ENCODE assay signal across 2 cellular contexts in the genomic region with DNA sequence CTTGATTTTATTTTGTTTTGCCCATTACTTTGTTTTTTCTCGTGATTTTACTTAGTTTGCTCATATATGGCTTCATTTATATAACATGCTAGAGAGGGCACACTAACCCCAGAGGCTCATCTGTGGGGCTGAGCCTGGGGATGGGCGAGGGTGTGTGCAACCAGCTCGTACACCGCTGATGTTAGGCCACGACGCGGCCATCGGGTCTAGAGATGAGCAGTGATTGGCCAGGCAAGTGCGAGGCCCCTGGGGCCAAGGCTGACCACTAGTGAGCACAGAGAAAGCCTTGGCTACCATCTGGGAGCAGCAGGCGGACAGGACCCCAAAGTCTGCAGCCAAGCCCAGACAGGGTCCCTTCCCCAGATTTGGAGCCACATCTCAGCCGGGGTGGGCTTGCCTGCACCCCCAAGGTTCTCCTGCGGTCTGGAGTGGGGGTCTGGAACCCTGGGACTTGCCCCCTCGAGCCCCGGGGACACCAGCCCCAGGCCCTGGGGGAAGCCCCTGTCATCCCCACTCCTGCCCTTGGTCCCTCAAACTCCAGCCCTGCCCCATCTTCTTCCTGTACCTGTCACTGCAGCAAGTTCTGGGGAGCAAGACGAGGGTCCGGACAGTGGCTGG.
TF ChIP-seq lines count a peak whose summit lies in the region.

No MANE protein-coding gene starts in this region.

TF ChIP-seq in GM12878, 131 proteins besides CTCF, POLR2A, EP300 and RAD21:
- TF ChIP-seq FOS (IDR thresholded peaks at IDR 0.05; ENCODE audit: borderline replicate concordance, extremely low read depth, insufficient read length) (no peak), ZNF217 (IDR thresholded peaks at IDR 0.05) (no peak), TAF1 (IDR thresholded peaks at IDR 0.05; ENCODE audit: borderline replicate concordance, low read depth, low read length) (no peak), TCF3 (IDR thresholded peaks at IDR 0.05; ENCODE audit: borderline replicate concordance, insufficient read depth, low read depth, low read length) (0 out of 2 replicates have a peak, but pooled peaks have one; percentile 35), BCL3 (IDR thresholded peaks at IDR 0.05; ENCODE audit: borderline replicate concordance, insufficient read depth, low read depth, low read length, poor library complexity, severe bottlenecking) (peak; percentile 85)

TF ChIP-seq in liver, 16 proteins besides CTCF, POLR2A, EP300 and RAD21:
- TF ChIP-seq NR2F2 (IDR thresholded peaks at IDR 0.05) (no peak), EGR1 (IDR thresholded peaks at IDR 0.05; ENCODE audit: low read depth in 2 of 2) (no peak), HNF4G (IDR thresholded peaks at IDR 0.05) (no peak), TAF1 (conservative IDR thresholded peaks at IDR 0.05) (no peak), HNF4A (conservative IDR thresholded peaks at IDR 0.05) (no peak), FOXA1 (IDR thresholded peaks at IDR 0.05) (no peak)
- TF ChIP-seq, protein P1, sequence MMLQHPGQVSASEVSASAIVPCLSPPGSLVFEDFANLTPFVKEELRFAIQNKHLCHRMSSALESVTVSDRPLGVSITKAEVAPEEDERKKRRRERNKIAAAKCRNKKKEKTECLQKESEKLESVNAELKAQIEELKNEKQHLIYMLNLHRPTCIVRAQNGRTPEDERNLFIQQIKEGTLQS (IDR thresholded peaks at IDR 0.05) = no peak
TF ChIP-seq in liver: peak in this region for 0.
